20 cellular contexts compared by ENCODE assay signal in the genomic region with DNA sequence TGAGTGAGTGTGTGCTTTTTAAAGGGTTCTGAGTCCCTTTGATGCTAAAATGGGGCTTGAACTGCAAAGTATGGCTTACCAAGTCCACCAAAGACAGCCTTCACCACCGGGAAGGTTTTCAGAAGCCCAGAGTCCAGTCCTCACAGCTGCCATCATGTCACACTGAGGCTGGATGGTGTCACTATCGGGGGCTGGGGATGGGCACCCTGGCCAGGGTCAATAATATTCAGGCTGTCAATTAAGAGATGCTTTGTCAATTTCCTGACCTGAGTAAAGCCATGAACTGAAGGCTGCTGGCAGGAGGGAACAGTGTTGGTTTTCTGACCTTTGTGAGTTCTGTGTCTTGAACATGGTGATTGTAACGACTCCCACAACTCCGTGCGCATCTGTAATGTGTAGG.
"Had no signal": no experiment of that assay in that cellular context is flagged by ENCODE, and none has a peak within 500 bp of the region (broad histone marks: within the 10 kb centered on the region; RNA-seq: fewer than 3 reads in every experiment).

No MANE protein-coding gene starts in this region.

- H2AFZ ChIP-seq: hepatocyte had no signal

- H3K79me2 ChIP-seq: hepatocyte had no signal

- H3K27ac ChIP-seq: colonic mucosa, epithelial cell of prostate, foreskin keratinocyte, gastroesophageal sphincter, heart left ventricle, hepatocyte, left lung, lower lobe of right lung had no signal

- H3K4me1 ChIP-seq: colonic mucosa, foreskin keratinocyte, heart left ventricle, left lung, lower lobe of right lung had no signal

- H3K9me3 Mint-ChIP-seq: dendritic cell treated with granulocyte-macrophage colony-stimulating factor and Interleukin-4, amounts not matched to agents 40 ng/mL and 50 ng/mL, for 4 days; effector memory CD8-positive, alpha-beta T cell; endodermal cell had no signal

- H3K9me3 ChIP-seq: colonic mucosa, gastroesophageal sphincter, heart left ventricle, left lung, lower lobe of right lung had no signal

- ATAC-seq: effector memory CD8-positive, alpha-beta T cell; esophagus mucosa; foreskin keratinocyte; gastroesophageal sphincter; heart left ventricle; left cardiac atrium; left lung; left ventricle myocardium superior; lower lobe of right lung had no signal

- H3K4me3 ChIP-seq: colonic mucosa, gastroesophageal sphincter, heart left ventricle, hepatocyte, left lung, lower lobe of right lung had no signal

- DNase-seq: colonic mucosa; cortex of kidney; effector CD8-positive, alpha-beta T cell; effector memory CD8-positive, alpha-beta T cell; endodermal cell; erythroblast; foreskin keratinocyte; heart left ventricle; hypothalamus; left cardiac atrium; left lung; left ventricle myocardium superior; lower lobe of right lung; mesenchymal stem cell; midbrain had no signal

- H3K27me3 ChIP-seq: colonic mucosa, foreskin keratinocyte, gastroesophageal sphincter, hepatocyte, left lung had no signal

- H3K4me2 ChIP-seq: hepatocyte had no signal

- H3K36me3 ChIP-seq: colonic mucosa, gastroesophageal sphincter, heart left ventricle, left lung, lower lobe of right lung had no signal

- H3K27me3 Mint-ChIP-seq: dendritic cell treated with granulocyte-macrophage colony-stimulating factor and Interleukin-4, amounts not matched to agents 40 ng/mL and 50 ng/mL, for 4 days had no signal

- H3K4me3 Mint-ChIP-seq: dendritic cell treated with granulocyte-macrophage colony-stimulating factor and Interleukin-4, amounts not matched to agents 40 ng/mL and 50 ng/mL, for 4 days; effector memory CD8-positive, alpha-beta T cell; endodermal cell had no signal

- H3K27ac Mint-ChIP-seq: dendritic cell treated with granulocyte-macrophage colony-stimulating factor and Interleukin-4, amounts not matched to agents 40 ng/mL and 50 ng/mL, for 4 days; effector memory CD8-positive, alpha-beta T cell; endodermal cell had no signal
